ENCODE assay signal across 9 cellular contexts in the genomic region with DNA sequence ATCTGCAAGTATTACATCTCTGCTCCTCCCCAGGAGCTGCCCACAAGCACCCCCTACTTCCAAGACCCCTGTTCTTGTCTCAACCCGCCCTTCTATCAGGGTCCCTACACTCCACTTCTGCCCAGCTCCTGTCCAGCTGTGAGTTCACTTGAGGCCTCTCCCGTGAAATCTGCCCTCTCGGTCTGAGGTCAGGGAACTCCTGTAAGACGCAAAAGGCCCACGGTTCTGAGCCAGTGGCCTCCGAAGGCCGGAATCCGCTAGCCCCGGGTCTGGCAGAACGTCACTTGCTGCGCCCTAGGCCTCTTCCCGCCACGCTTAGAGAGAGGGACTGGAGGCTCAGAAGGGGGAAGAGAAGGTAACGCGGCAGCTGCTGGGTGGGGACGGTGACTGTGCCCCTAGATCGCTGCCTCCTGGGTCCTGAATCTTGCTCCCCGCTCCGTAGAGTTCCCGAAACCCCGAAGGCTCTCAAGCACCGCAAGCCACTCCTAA. TPM values are rescaled to one million over a fixed set of nuclear protein-coding genes. Genes with fewer than 3 reads are reported as not detected.
A peak's percentile ranks its signal among the peaks of the same experiment; 100 is the strongest.
DNase-seq lines count a peak whose midpoint lies in the region; ATAC-seq and TF ChIP-seq lines count a peak whose summit lies in the region.
"Had no signal": no experiment of that assay in that cellular context is flagged by ENCODE, and none has a peak within 500 bp of the region (broad histone marks: within the 10 kb centered on the region; RNA-seq: fewer than 3 reads in every experiment).

No MANE protein-coding gene starts in this region.

- peak; percentile 9 for ATAC-seq in Right ventricle myocardium inferior
- ATAC-seq in WTC11: peak; percentile 12
- ATAC-seq in omental fat pad (ENCODE audit: low FRiP score): no peak

- peak overlapping the region; percentile 82 for H3K27ac ChIP-seq in left ventricle myocardium inferior (replicated peaks)

- no peaks in the 10 kb centered on the region for H3K36me3 ChIP-seq in left ventricle myocardium inferior

- H3K9me3 Mint-ChIP-seq in WTC11: no peaks in the 10 kb centered on the region

- intact Hi-C loops in Right ventricle myocardium inferior (cut with DNase I): loop anchor here (1.0 to 10.0 kb wide), 2 partner anchors 208 to 263 kb away; no protein-coding TSS in a partner anchor
- intact Hi-C loops in cardiac septum (cut with DNase I): loop anchor here (2.0 to 5.0 kb wide), 4 partner anchors 31 to 530 kb away; no protein-coding TSS in a partner anchor
- intact Hi-C loops in left ventricle myocardium inferior (cut with micrococcal nuclease): no loop called here

- no peak overlapping the region for H3K27ac Mint-ChIP-seq in WTC11

- no peaks in the 10 kb centered on the region for H3K27me3 ChIP-seq in left ventricle myocardium inferior (ENCODE audit: low read depth)

- peak overlapping the region; percentile 74 for H3K4me3 Mint-ChIP-seq in WTC11

- POLR2A ChIA-PET in WTC11 (lab: Charles Lee): no interaction called here

- peak overlapping the region; percentile 83 for H3K4me3 ChIP-seq in left ventricle myocardium inferior
- H3K4me3 ChIP-seq in retinal pigment epithelial cell (ENCODE audit: low read length): peak overlapping the region; percentile 62

- CTCF ChIA-PET in WTC11 (lab: Charles Lee): interaction anchor here (0.7 to 1.7 kb wide), 3 partner anchors 208 to 289 kb away, joined by 3 to 5 read pairs (median 4); no protein-coding TSS in a partner anchor

- peaks cover 30% of the 10 kb centered on the region for H3K27me3 Mint-ChIP-seq in WTC11 (ENCODE audit: low read depth)

- TF ChIP-seq CTCF in WTC11 (IDR thresholded peaks at IDR 0.05) (no peak), left ventricle myocardium inferior (IDR thresholded peaks at IDR 0.05; ENCODE audit: borderline replicate concordance) (no peak), retinal pigment epithelial cell (conservative IDR thresholded peaks at IDR 0.05; ENCODE audit: low read depth, low read length) (no peak), omental fat pad (IDR thresholded peaks at IDR 0.05) (no peak), GM13977 (IDR thresholded peaks at IDR 0.05; ENCODE audit: extremely low read depth, insufficient read depth, missing control alignments) (no peak)

- H3K9me3 ChIP-seq in left ventricle myocardium inferior (replicated peaks): no peaks in the 10 kb centered on the region

- H3K4me1 Mint-ChIP-seq in WTC11: peaks cover 39% of the 10 kb centered on the region

- in situ Hi-C loops in GM13977 (cut with MboI; ENCODE audit: low pct_unique_long_range_greater_than_20kb, low sequenced_read_pairs, unreplicated experiment): no loop called here

- no peaks in the 10 kb centered on the region for H3K36me3 Mint-ChIP-seq in WTC11

- DNase-seq in Right ventricle myocardium inferior (ENCODE audit: missing footprints) (no peak), cardiac septum (ENCODE audit: low spot score) (no peak), WTC11 (ENCODE audit: low spot score) (peak; percentile 39), left ventricle myocardium inferior (peak; percentile 19), retinal pigment epithelial cell (ENCODE audit: low read depth) (no peak), omental fat pad (ENCODE audit: low spot score) (no peak), GM13977 (ENCODE audit: low spot score) (no peak), AG20443 (ENCODE audit: low spot score) (no peak)

- peaks cover 30% of the 10 kb centered on the region for H3K4me1 ChIP-seq in left ventricle myocardium inferior

TF ChIP-seq in WTC11, 78 proteins besides CTCF, POLR2A, EP300 and RAD21:
- TF ChIP-seq RELA (CRISPR knock-in tag; IDR thresholded peaks at IDR 0.05; ENCODE audit: borderline replicate concordance) (0 out of 2 replicates have a peak, but pooled peaks have one; percentile 22), TEAD4 (CRISPR knock-in tag; IDR thresholded peaks at IDR 0.05) (no peak)

RNA-seq across cellular contexts. Expression of a gene that starts 0.9 kb away (rescaled TPM):
- total RNA-seq in Right ventricle myocardium inferior (14.7 TPM), cardiac septum (71.3 TPM), WTC11 (2021) (80.8 to 96.6 TPM (median 91.1 TPM) in 3 replicates), left ventricle myocardium inferior (17.6 TPM), omental fat pad (10 to 100 TPM; 13.7 to 38.9 (median 30.2) TPM)

RNA-seq across cellular contexts. Expression of a gene that starts 35.1 kb away (rescaled TPM):
- total RNA-seq in Right ventricle myocardium inferior (not detected), cardiac septum (not detected), WTC11 (2021) (not detected in 3 replicates), left ventricle myocardium inferior (not detected), omental fat pad (not detected)
- total RNA-seq: temporal lobe had no signal

Comparison
In these comparisons a context has a peak if more than half of its experiments do, and no peak if none do; other contexts are left out.
1. DNase-seq: peak in WTC11 (single experiment) and left ventricle myocardium inferior (single experiment); none in Right ventricle myocardium inferior (single experiment), cardiac septum (single experiment), retinal pigment epithelial cell (single experiment), omental fat pad (single experiment), GM13977 (single experiment) and AG20443 (single experiment).